8 cellular contexts compared by ENCODE assay signal in the genomic region with DNA sequence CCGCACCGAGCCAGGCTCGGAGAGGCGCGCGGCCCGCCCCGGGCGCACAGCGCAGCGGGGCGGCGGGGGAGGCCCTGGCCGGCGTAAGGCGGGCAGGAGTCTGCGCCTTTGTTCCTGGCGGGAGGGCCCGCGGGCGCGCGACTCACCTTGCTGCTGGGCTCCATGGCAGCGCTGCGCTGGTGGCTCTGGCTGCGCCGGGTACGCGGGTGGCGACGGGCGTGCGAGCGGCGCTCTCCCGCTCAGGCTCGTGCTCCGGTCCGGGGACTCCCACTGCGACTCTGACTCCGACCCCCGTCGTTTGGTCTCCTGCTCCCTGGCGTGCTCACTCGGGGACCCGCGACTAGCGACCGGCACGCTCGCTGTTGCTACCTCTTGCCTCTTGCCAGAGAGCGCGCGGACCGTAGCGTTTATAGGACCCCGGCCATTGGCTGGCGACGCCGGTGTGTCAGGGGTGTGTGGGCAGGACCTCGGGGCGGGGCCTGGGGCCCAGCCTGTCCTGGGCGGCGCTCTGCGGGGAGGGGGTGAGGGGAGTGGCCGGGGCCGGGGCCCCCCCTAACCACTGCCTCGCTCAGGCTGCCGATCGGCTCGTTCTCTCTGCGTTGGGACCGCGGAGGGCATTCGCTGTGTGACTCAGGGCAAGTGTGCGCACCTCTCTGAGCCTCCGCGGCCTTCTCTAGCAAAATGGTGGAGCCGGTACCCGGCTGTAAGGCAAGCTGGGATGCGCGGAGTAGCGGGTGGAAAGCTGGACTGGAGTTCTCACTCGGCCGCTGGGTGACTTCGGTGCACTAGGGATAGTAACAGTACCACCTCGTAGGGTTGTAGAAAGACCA. TPM values are rescaled to one million over a fixed set of nuclear protein-coding genes. Genes with fewer than 3 reads are reported as not detected.
DNase-seq lines count a peak whose midpoint lies in the region; ATAC-seq and TF ChIP-seq lines count a peak whose summit lies in the region.

A gene (minus strand): TSS at position 381 of the 830 bp plus-strand sequence. CDS start 217 bp downstream, at position 164.

- TF ChIP-seq CTCF in NB4 (IDR thresholded peaks at IDR 0.05; ENCODE audit: low read depth, low read length) = no peak
- TF ChIP-seq CTCF in glutamatergic neuron (IDR thresholded peaks at IDR 0.05; ENCODE audit: partially characterized antibody, unreplicated experiment) = no peak
- TF ChIP-seq CTCF in osteocyte (IDR thresholded peaks at IDR 0.05) = no peak
- no peak for TF ChIP-seq CTCF in thoracic aorta (IDR thresholded peaks at IDR 0.05)

- H3K27ac ChIP-seq in thoracic aorta = peak within 1 kb of the TSS; percentile 88 to 93

- DNase-seq in GM04504 (ENCODE audit: low read depth) (peak; percentile 81), NB4 (ENCODE audit: low read depth) (peak; percentile 96), glutamatergic neuron (peak; percentile 93), osteocyte (ENCODE audit: extremely low spot score, unreplicated experiment) (peak; percentile 97), thoracic aorta (ENCODE audit: low spot score) (peak; percentile 81)

- ATAC-seq in HG02571 (IDR thresholded peaks at IDR 0.05; ENCODE audit: unreplicated experiment) (peak; percentile 75), SK-N-SH treated with all-trans-retinoic acid at 6 μM for 48 hours (peak; percentile 91), thoracic aorta (ENCODE audit: insufficient number of reproducible peaks, low FRiP score, low read depth) (peak; percentile 76)

- H3K4me3 ChIP-seq in NB4 (ENCODE audit: low read depth, low read length) (peak within 1 kb of the TSS; percentile 89), thoracic aorta (peak within 1 kb of the TSS; percentile 95)

- peak within 1 kb of the TSS; percentile 98 for H3K4me3 Mint-ChIP-seq in activated naive CD4-positive, alpha-beta T cell treated with anti-CD3 and anti-CD28 coated beads, Interleukin-2, amount 50 U/mL, for 24 hours
- peak within 1 kb of the TSS; percentile 93 for H3K4me3 Mint-ChIP-seq in glutamatergic neuron (ENCODE audit: unreplicated experiment)
- peak within 1 kb of the TSS; percentile 94 for H3K4me3 Mint-ChIP-seq in osteocyte (ENCODE audit: unreplicated experiment)

- no peaks in the 10 kb centered on the region for H3K27me3 Mint-ChIP-seq in activated naive CD4-positive, alpha-beta T cell treated with anti-CD3 and anti-CD28 coated beads, Interleukin-2, amount 50 U/mL, for 24 hours
- H3K27me3 Mint-ChIP-seq in glutamatergic neuron (ENCODE audit: unreplicated experiment) (peaks cover 10% of the 10 kb centered on the region), osteocyte (ENCODE audit: unreplicated experiment) (no peaks in the 10 kb centered on the region)

- H3K9me3 Mint-ChIP-seq in activated naive CD4-positive, alpha-beta T cell treated with anti-CD3 and anti-CD28 coated beads, Interleukin-2, amount 50 U/mL, for 24 hours = no peaks in the 10 kb centered on the region
- H3K9me3 Mint-ChIP-seq in glutamatergic neuron (ENCODE audit: unreplicated experiment) (peaks cover 12% of the 10 kb centered on the region), osteocyte (ENCODE audit: unreplicated experiment) (no peaks in the 10 kb centered on the region)

- no peaks in the 10 kb centered on the region for H3K27me3 ChIP-seq in thoracic aorta (replicated peaks; ENCODE audit: insufficient read depth)

- peaks cover 53% of the 10 kb centered on the region for H3K4me1 Mint-ChIP-seq in activated naive CD4-positive, alpha-beta T cell treated with anti-CD3 and anti-CD28 coated beads, Interleukin-2, amount 50 U/mL, for 24 hours
- peaks cover 21% of the 10 kb centered on the region for H3K4me1 Mint-ChIP-seq in glutamatergic neuron (ENCODE audit: low read depth, unreplicated experiment)
- peaks cover 77% of the 10 kb centered on the region for H3K4me1 Mint-ChIP-seq in osteocyte (ENCODE audit: unreplicated experiment)

- H3K36me3 Mint-ChIP-seq in activated naive CD4-positive, alpha-beta T cell treated with anti-CD3 and anti-CD28 coated beads, Interleukin-2, amount 50 U/mL, for 24 hours = peaks cover 4% of the 10 kb centered on the region
- no peaks in the 10 kb centered on the region for H3K36me3 Mint-ChIP-seq in glutamatergic neuron (ENCODE audit: unreplicated experiment)
- H3K36me3 Mint-ChIP-seq in osteocyte (ENCODE audit: unreplicated experiment) = peaks cover 14% of the 10 kb centered on the region

- peak within 1 kb of the TSS; percentile 99 for H3K27ac Mint-ChIP-seq in activated naive CD4-positive, alpha-beta T cell treated with anti-CD3 and anti-CD28 coated beads, Interleukin-2, amount 50 U/mL, for 24 hours
- H3K27ac Mint-ChIP-seq in glutamatergic neuron (ENCODE audit: unreplicated experiment) = peak within 1 kb of the TSS; percentile 93
- peak within 1 kb of the TSS; percentile 93 for H3K27ac Mint-ChIP-seq in osteocyte (ENCODE audit: unreplicated experiment)

- peak; percentile 91 for TF ChIP-seq POLR2A in NB4 (IDR thresholded peaks at IDR 0.05; ENCODE audit: extremely low read depth, insufficient read length)

- H3K4me1 ChIP-seq in thoracic aorta (ENCODE audit: control insufficient read depth in 1 of 2, low read depth in 2 of 2) = peaks cover 27 to 66% of the 10 kb centered on the region in 2 donors

- H3K36me3 ChIP-seq in thoracic aorta = no peaks in the 10 kb centered on the region

- no peaks in the 10 kb centered on the region for H3K9me3 ChIP-seq in thoracic aorta

TF ChIP-seq in SK-N-SH treated with all-trans-retinoic acid at 6 μM for 48 hours, 23 proteins besides CTCF, POLR2A, EP300 and RAD21:
- TF ChIP-seq ZFP3 (CRISPR knock-in tag; IDR thresholded peaks at IDR 0.05) (0 out of 2 replicates have a peak, but pooled peaks have one; percentile 31), TCF4 (CRISPR knock-in tag; IDR thresholded peaks at IDR 0.05; ENCODE audit: borderline replicate concordance) (no peak; the same call in 1 of the 2 replicates), ZNF70 (CRISPR knock-in tag; IDR thresholded peaks at IDR 0.05) (peak; percentile 80), ISL1 (CRISPR knock-in tag; IDR thresholded peaks at IDR 0.05) (no peak), GLIS3 (CRISPR knock-in tag; IDR thresholded peaks at IDR 0.05) (0 out of 2 replicates have a peak, but pooled peaks have one; percentile 79)
- TF ChIP-seq, protein P1, sequence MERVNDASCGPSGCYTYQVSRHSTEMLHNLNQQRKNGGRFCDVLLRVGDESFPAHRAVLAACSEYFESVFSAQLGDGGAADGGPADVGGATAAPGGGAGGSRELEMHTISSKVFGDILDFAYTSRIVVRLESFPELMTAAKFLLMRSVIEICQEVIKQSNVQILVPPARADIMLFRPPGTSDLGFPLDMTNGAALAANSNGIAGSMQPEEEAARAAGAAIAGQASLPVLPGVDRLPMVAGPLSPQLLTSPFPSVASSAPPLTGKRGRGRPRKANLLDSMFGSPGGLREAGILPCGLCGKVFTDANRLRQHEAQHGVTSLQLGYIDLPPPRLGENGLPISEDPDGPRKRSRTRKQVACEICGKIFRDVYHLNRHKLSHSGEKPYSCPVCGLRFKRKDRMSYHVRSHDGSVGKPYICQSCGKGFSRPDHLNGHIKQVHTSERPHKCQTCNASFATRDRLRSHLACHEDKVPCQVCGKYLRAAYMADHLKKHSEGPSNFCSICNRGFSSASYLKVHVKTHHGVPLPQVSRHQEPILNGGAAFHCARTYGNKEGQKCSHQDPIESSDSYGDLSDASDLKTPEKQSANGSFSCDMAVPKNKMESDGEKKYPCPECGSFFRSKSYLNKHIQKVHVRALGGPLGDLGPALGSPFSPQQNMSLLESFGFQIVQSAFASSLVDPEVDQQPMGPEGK (CRISPR knock-in tag; IDR thresholded peaks at IDR 0.05; ENCODE audit: borderline replicate concordance) = peak; percentile 90; the same call in 1 of the 2 replicates

RNA-seq across cellular contexts. Expression of the gene that starts here (rescaled TPM):
- 25.0 TPM for total RNA-seq in glutamatergic neuron (ENCODE audit: unreplicated experiment)
- total RNA-seq in osteocyte = 200 and 236 TPM in 2 replicates
- 100 to 1,000 TPM; 119 to 147 TPM for total RNA-seq in thoracic aorta

Comparison
In these comparisons a context has a peak if more than half of its experiments do, and no peak if none do; other contexts are left out.
1. Peak in every context shown above with its lines: DNase-seq, ATAC-seq, H3K4me3 ChIP-seq and H3K27ac ChIP-seq.